Comparison of ENCODE assay signal across 9 cellular contexts in the genomic region with DNA sequence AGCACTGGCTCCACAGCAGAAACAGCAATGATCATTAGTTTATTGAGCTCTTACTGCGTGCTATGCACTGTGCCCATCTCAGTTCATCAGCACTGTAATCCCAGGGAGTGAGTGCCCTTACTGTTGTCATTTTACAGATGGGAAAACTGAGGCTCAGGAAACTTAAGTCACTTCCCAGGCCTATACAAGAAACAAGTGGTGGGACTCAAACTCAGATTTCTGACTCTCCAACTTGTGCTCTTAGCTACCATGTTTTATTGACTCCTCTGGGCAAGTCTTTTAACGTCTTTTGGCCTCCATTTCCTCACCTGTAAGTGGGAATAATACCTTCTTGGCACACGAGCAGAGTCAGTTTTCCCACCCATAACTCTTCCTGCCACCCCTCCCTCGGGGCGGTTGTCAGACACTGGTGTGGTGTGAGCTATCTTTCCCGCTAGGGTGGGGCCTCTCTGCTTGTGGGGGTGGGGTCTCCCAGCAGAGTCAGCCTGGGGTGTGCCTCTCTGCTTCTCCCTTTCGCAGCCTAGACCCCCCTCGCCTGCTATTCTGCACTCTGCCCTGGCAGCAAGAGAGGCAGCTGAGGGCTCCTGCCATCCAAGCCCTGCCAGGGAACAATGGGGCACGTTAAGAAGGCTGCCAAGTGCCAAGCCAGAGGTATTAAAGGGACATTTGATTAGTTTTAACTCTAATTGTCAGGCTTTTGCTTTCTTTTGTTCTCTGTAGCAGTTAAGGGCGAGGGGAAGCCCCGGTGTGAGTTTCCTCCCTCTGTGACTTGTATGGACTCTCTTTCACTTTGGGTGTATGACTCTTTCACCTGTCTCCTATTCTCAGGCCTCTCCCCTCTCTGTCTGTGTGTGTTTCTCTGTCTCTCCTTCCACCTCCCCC. TPM values are rescaled to one million over a fixed set of nuclear protein-coding genes. Genes with fewer than 3 reads are reported as not detected.
DNase-seq lines count a peak whose midpoint lies in the region; ATAC-seq and TF ChIP-seq lines count a peak whose summit lies in the region.
"Had no signal": no experiment of that assay in that cellular context is flagged by ENCODE, and none has a peak within 500 bp of the region (broad histone marks: within the 10 kb centered on the region; RNA-seq: fewer than 3 reads in every experiment).

No MANE protein-coding gene starts in this region.

- peaks cover 60% of the 10 kb centered on the region for H3K4me1 Mint-ChIP-seq in activated T-helper 17 cell treated with anti-CD3 and anti-CD28 coated beads, Interleukin-2, amount 50 U/mL, for 72 hours

- H3K79me2 ChIP-seq in PC-3 (ENCODE audit: low read length), result peaks cover 75% of the 10 kb centered on the region

- no peaks in the 10 kb centered on the region for H3K9me2 ChIP-seq in PC-3 (replicated peaks; ENCODE audit: low read length)

- H3K36me3 ChIP-seq in aorta (ENCODE audit: control insufficient read depth in 1 of 2, insufficient read depth in 2 of 2, low read length in 1 of 2) (no peaks in the 10 kb centered on the region), PC-3 (ENCODE audit: low read depth, low read length) (peaks cover 8% of the 10 kb centered on the region; the same call in 1 of the 2 replicates)

- WGBS in aorta, 2 donors, result 63 to 71% methylated on average over 11 of the region's 11 CpGs

- DNase-seq in GM12864 (ENCODE audit: low read depth), result peak; percentile 16
- DNase-seq in HUDEP-2 (lab: John Stamatoyannopoulos, UW; ENCODE audit: unreplicated experiment in 76 of 76), result peak in 59 of 76 experiments; percentile 4 to 72 (median 46)
- DNase-seq in stimulated activated CD4-positive, alpha-beta T cell treated with anti-CD3 and anti-CD28 coated beads, Interleukin-4, amount 100 ng/mL, for 48 hours (ENCODE audit: low read depth in 2 of 2), result peak; percentile 32 to 41
- DNase-seq in aorta, result no peak
- no peak for DNase-seq in PC-3
- no peak for DNase-seq in RKO (ENCODE audit: low spot score)

- peaks cover 5% of the 10 kb centered on the region for H3F3A ChIP-seq in PC-3 (ENCODE audit: low read length, unreplicated experiment)

- H3K27ac Mint-ChIP-seq in activated T-helper 17 cell treated with anti-CD3 and anti-CD28 coated beads, Interleukin-2, amount 50 U/mL, for 72 hours, result peak overlapping the region; percentile 91
- H3K27ac Mint-ChIP-seq: mesothelial cell of epicardium had no signal

- H3K4me1 ChIP-seq in aorta (ENCODE audit: control insufficient read depth in 1 of 2, insufficient read depth in 2 of 2, low read length in 2 of 2), result no peaks in the 10 kb centered on the region
- peaks cover 28% of the 10 kb centered on the region for H3K4me1 ChIP-seq in PC-3 (ENCODE audit: insufficient read depth, low read length)

- no peaks in the 10 kb centered on the region for H3K9me3 Mint-ChIP-seq in activated T-helper 17 cell treated with anti-CD3 and anti-CD28 coated beads, Interleukin-2, amount 50 U/mL, for 72 hours
- H3K9me3 Mint-ChIP-seq: mesothelial cell of epicardium had no signal

- peaks cover 66% of the 10 kb centered on the region for H3K36me3 Mint-ChIP-seq in activated T-helper 17 cell treated with anti-CD3 and anti-CD28 coated beads, Interleukin-2, amount 50 U/mL, for 72 hours (ENCODE audit: low read depth)
- H3K36me3 Mint-ChIP-seq: mesothelial cell of epicardium had no signal

- no peaks in the 10 kb centered on the region for H3K27me3 Mint-ChIP-seq in activated T-helper 17 cell treated with anti-CD3 and anti-CD28 coated beads, Interleukin-2, amount 50 U/mL, for 72 hours

- intact Hi-C loops in aorta (cut with DNase I) (no loop called here), PC-3 (cut with micrococcal nuclease) (no loop called here)

- H3K9me3 ChIP-seq in aorta (ENCODE audit: control insufficient read depth, low read length) (no peaks in the 10 kb centered on the region), PC-3 (ENCODE audit: low read length) (no peaks in the 10 kb centered on the region)

- H3K4me2 ChIP-seq in PC-3 (ENCODE audit: low read length), result no peak overlapping the region

- H3K9ac ChIP-seq in PC-3 (ENCODE audit: low read length), result no peak overlapping the region

- CTCF ChIA-PET in PC-3 (lab: Charles Lee), result no interaction called here

- POLR2A ChIA-PET in PC-3 (lab: Charles Lee; ENCODE audit: unreplicated experiment), result interaction anchor here (0.6 kb wide), 1 partner anchor 223 kb away, joined by 5 read pairs; no protein-coding TSS in a partner anchor

- H3K4me3 ChIP-seq in GM12864 (ENCODE audit: low read depth, low read length) (no peak overlapping the region; the same call in 1 of the 2 replicates), aorta (ENCODE audit: low read length in 2 of 2) (no peak overlapping the region), PC-3 (ENCODE audit: low read length) (no peak overlapping the region)

- H3K27ac ChIP-seq in aorta (ENCODE audit: low read depth in 1 of 2, low read length in 2 of 2) (no peak overlapping the region), PC-3 (ENCODE audit: low read length) (no peak overlapping the region)

- H3K27me3 ChIP-seq in aorta (ENCODE audit: control insufficient read depth in 1 of 2, insufficient read depth in 2 of 2, low read length in 1 of 2), result no peaks in the 10 kb centered on the region
- H3K27me3 ChIP-seq in PC-3 (ENCODE audit: low read length), result no peaks in the 10 kb centered on the region

- BruUV-seq in PC-3 (replicated peaks; lab: Mats Ljungman, UMichigan), result no TSS peak

- H3K4me3 Mint-ChIP-seq in activated T-helper 17 cell treated with anti-CD3 and anti-CD28 coated beads, Interleukin-2, amount 50 U/mL, for 72 hours, result peak overlapping the region; percentile 78
- H3K4me3 Mint-ChIP-seq: mesothelial cell of epicardium had no signal

- H4K20me1 ChIP-seq in PC-3 (ENCODE audit: low read length), result no peaks in the 10 kb centered on the region

- TF ChIP-seq CTCF in GM12864 (IDR thresholded peaks at IDR 0.05; ENCODE audit: low read depth, low read length, missing control alignments), result no peak
- no peak for TF ChIP-seq CTCF in PC-3 (conservative IDR thresholded peaks at IDR 0.05; ENCODE audit: low read depth, low read length)

- ATAC-seq in GM21529 (IDR thresholded peaks at IDR 0.05; ENCODE audit: unreplicated experiment) (peak; percentile 98), aorta (ENCODE audit: low FRiP score) (no peak), PC-3 (no peak)
- peak; percentile 75 for ATAC-seq in activated T-helper 17 cell treated with anti-CD3 and anti-CD28 coated beads, Interleukin-2, amount 50 U/mL, for 72 hours (replicated peaks)

- no peak overlapping the region for H2AFZ ChIP-seq in PC-3 (ENCODE audit: low read length)

RNA-seq across cellular contexts. Expression of gene GALNT10, which starts 12.1 kb away (rescaled TPM):
- total RNA-seq in activated T-helper 17 cell treated with anti-CD3 and anti-CD28 coated beads, Interleukin-2, amount 50 U/mL, for 72 hours, result 10 to 100 TPM; 21.5 to 45.3 TPM
- total RNA-seq in aorta (10 to 100 TPM; 42.9 to 44.2 TPM), PC-3 (2014; rRNA removed) (44.9 and 46.2 TPM in 2 replicates)
- polyA plus RNA-seq in aorta, result 10 to 100 TPM in 1 of 2 donors, 1 to 10 TPM in 1; 9.1 to 10.4 TPM

Comparison
In these comparisons a context has a peak if more than half of its experiments do, and no peak if none do; other contexts are left out.
1. DNase-seq: peak in GM12864 (single experiment), HUDEP-2 (59 of 76) and stimulated activated CD4-positive, alpha-beta T cell treated with anti-CD3 and anti-CD28 coated beads, Interleukin-4, amount 100 ng/mL, for 48 hours (2 of 2); none in aorta (0 of 2), PC-3 (single experiment) and RKO (single experiment).
2. ATAC-seq: peak in GM21529 (single experiment) and activated T-helper 17 cell treated with anti-CD3 and anti-CD28 coated beads, Interleukin-2, amount 50 U/mL, for 72 hours (single experiment); none in aorta (single experiment) and PC-3 (single experiment).